ENCODE assay signal across 1 cellular context in the genomic region with DNA sequence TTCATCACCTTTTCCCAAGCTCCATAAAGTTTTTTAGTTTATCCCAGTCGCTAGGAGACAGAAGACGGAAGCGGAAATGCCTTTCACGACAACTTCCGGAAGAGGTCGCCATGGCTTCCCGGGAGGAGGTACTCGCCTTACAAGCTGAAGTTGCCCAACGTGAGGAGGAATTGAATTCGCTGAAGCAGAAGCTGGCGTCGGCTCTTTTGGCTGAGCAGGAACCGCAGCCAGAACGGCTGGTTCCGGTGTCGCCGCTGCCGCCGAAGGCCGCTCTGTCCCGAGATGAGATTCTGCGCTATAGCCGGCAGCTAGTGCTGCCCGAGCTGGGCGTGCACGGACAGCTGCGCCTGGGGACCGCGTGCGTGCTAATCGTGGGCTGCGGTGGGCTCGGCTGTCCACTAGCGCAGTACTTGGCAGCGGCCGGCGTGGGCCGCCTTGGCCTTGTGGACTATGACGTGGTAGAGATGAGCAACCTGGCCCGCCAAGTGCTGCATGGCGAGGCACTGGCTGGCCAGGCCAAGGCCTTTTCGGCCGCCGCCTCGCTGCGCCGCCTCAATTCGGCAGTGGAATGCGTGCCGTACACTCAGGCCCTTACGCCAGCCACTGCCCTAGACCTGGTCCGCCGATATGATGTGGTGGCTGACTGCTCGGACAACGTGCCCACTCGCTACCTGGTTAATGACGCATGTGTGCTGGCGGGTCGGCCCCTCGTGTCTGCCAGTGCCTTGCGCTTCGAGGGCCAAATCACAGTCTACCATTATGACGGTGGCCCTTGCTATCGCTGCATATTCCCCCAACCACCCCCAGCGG.
A peak's percentile ranks its signal among the peaks of the same experiment; 100 is the strongest.
TF ChIP-seq lines count a peak whose summit lies in the region.

A gene with protein sequence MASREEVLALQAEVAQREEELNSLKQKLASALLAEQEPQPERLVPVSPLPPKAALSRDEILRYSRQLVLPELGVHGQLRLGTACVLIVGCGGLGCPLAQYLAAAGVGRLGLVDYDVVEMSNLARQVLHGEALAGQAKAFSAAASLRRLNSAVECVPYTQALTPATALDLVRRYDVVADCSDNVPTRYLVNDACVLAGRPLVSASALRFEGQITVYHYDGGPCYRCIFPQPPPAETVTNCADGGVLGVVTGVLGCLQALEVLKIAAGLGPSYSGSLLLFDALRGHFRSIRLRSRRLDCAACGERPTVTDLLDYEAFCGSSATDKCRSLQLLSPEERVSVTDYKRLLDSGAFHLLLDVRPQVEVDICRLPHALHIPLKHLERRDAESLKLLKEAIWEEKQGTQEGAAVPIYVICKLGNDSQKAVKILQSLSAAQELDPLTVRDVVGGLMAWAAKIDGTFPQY (plus strand): TSS at position 86 of the 810 bp plus-strand sequence. CDS start 25 bp downstream, at position 111.

TF ChIP-seq in HepG2, 621 proteins besides CTCF, POLR2A, EP300 and RAD21 (continued from another document and continues in another):
- TF ChIP-seq, protein P1, sequence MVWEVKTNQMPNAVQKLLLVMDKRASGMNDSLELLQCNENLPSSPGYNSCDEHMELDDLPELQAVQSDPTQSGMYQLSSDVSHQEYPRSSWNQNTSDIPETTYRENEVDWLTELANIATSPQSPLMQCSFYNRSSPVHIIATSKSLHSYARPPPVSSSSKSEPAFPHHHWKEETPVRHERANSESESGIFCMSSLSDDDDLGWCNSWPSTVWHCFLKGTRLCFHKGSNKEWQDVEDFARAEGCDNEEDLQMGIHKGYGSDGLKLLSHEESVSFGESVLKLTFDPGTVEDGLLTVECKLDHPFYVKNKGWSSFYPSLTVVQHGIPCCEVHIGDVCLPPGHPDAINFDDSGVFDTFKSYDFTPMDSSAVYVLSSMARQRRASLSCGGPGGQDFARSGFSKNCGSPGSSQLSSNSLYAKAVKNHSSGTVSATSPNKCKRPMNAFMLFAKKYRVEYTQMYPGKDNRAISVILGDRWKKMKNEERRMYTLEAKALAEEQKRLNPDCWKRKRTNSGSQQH (CRISPR knock-in tag; IDR thresholded peaks at IDR 0.05; ENCODE audit: low read depth): peak; percentile 47; the same call in 1 of the 2 replicates
- TF ChIP-seq KAT7 (CRISPR knock-in tag; IDR thresholded peaks at IDR 0.05; ENCODE audit: borderline replicate concordance) (0 out of 2 replicates have a peak, but pooled peaks have one; percentile 28), ZFY (CRISPR knock-in tag; IDR thresholded peaks at IDR 0.05) (peak; percentile 91), ETV6 (CRISPR knock-in tag; conservative IDR thresholded peaks at IDR 0.05) (0 out of 2 replicates have a peak, but pooled peaks have one; percentile 5), ZBTB8A (CRISPR knock-in tag; IDR thresholded peaks at IDR 0.05; ENCODE audit: borderline replicate concordance, low read depth) (no peak), SALL2 (CRISPR knock-in tag; IDR thresholded peaks at IDR 0.05) (no peak; the same call in 1 of the 2 replicates), STAT5B (CRISPR knock-in tag; IDR thresholded peaks at IDR 0.05) (no peak), ZNF569 (CRISPR knock-in tag; IDR thresholded peaks at IDR 0.05; ENCODE audit: borderline replicate concordance) (no peak), GATAD1 (CRISPR knock-in tag; IDR thresholded peaks at IDR 0.05) (peak; percentile 98), ZNF256 (CRISPR knock-in tag; conservative IDR thresholded peaks at IDR 0.05) (peak; percentile 95), ZNF577 (CRISPR knock-in tag; IDR thresholded peaks at IDR 0.05; ENCODE audit: borderline replicate concordance, low read depth) (peak; percentile 28; the same call in 1 of the 2 replicates), ZMAT3 (CRISPR knock-in tag; conservative IDR thresholded peaks at IDR 0.05) (peak; percentile 42; the same call in 1 of the 2 replicates), ZMYM3 (CRISPR knock-in tag; IDR thresholded peaks at IDR 0.05) (no peak), ZNF556 (CRISPR knock-in tag; IDR thresholded peaks at IDR 0.05; ENCODE audit: borderline replicate concordance) (peak; percentile 83; the same call in 1 of the 2 replicates), KDM2A (CRISPR knock-in tag; IDR thresholded peaks at IDR 0.05; ENCODE audit: borderline replicate concordance, low read depth) (peak; percentile 84), ZNF589 (CRISPR knock-in tag; conservative IDR thresholded peaks at IDR 0.05) (no peak; the same call in 1 of the 2 replicates)
- TF ChIP-seq, protein P2, sequence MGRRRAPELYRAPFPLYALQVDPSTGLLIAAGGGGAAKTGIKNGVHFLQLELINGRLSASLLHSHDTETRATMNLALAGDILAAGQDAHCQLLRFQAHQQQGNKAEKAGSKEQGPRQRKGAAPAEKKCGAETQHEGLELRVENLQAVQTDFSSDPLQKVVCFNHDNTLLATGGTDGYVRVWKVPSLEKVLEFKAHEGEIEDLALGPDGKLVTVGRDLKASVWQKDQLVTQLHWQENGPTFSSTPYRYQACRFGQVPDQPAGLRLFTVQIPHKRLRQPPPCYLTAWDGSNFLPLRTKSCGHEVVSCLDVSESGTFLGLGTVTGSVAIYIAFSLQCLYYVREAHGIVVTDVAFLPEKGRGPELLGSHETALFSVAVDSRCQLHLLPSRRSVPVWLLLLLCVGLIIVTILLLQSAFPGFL (CRISPR knock-in tag; IDR thresholded peaks at IDR 0.05): peak; percentile 96; the same call in 1 of the 2 replicates
- TF ChIP-seq, protein P3, sequence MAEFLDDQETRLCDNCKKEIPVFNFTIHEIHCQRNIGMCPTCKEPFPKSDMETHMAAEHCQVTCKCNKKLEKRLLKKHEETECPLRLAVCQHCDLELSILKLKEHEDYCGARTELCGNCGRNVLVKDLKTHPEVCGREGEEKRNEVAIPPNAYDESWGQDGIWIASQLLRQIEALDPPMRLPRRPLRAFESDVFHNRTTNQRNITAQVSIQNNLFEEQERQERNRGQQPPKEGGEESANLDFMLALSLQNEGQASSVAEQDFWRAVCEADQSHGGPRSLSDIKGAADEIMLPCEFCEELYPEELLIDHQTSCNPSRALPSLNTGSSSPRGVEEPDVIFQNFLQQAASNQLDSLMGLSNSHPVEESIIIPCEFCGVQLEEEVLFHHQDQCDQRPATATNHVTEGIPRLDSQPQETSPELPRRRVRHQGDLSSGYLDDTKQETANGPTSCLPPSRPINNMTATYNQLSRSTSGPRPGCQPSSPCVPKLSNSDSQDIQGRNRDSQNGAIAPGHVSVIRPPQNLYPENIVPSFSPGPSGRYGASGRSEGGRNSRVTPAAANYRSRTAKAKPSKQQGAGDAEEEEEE (CRISPR knock-in tag; IDR thresholded peaks at IDR 0.05; ENCODE audit: borderline replicate concordance): peak; percentile 80; the same call in 1 of the 2 replicates
- TF ChIP-seq, protein P4, sequence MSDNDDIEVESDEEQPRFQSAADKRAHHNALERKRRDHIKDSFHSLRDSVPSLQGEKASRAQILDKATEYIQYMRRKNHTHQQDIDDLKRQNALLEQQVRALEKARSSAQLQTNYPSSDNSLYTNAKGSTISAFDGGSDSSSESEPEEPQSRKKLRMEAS (IDR thresholded peaks at IDR 0.05): peak; percentile 69
- TF ChIP-seq, protein P5, sequence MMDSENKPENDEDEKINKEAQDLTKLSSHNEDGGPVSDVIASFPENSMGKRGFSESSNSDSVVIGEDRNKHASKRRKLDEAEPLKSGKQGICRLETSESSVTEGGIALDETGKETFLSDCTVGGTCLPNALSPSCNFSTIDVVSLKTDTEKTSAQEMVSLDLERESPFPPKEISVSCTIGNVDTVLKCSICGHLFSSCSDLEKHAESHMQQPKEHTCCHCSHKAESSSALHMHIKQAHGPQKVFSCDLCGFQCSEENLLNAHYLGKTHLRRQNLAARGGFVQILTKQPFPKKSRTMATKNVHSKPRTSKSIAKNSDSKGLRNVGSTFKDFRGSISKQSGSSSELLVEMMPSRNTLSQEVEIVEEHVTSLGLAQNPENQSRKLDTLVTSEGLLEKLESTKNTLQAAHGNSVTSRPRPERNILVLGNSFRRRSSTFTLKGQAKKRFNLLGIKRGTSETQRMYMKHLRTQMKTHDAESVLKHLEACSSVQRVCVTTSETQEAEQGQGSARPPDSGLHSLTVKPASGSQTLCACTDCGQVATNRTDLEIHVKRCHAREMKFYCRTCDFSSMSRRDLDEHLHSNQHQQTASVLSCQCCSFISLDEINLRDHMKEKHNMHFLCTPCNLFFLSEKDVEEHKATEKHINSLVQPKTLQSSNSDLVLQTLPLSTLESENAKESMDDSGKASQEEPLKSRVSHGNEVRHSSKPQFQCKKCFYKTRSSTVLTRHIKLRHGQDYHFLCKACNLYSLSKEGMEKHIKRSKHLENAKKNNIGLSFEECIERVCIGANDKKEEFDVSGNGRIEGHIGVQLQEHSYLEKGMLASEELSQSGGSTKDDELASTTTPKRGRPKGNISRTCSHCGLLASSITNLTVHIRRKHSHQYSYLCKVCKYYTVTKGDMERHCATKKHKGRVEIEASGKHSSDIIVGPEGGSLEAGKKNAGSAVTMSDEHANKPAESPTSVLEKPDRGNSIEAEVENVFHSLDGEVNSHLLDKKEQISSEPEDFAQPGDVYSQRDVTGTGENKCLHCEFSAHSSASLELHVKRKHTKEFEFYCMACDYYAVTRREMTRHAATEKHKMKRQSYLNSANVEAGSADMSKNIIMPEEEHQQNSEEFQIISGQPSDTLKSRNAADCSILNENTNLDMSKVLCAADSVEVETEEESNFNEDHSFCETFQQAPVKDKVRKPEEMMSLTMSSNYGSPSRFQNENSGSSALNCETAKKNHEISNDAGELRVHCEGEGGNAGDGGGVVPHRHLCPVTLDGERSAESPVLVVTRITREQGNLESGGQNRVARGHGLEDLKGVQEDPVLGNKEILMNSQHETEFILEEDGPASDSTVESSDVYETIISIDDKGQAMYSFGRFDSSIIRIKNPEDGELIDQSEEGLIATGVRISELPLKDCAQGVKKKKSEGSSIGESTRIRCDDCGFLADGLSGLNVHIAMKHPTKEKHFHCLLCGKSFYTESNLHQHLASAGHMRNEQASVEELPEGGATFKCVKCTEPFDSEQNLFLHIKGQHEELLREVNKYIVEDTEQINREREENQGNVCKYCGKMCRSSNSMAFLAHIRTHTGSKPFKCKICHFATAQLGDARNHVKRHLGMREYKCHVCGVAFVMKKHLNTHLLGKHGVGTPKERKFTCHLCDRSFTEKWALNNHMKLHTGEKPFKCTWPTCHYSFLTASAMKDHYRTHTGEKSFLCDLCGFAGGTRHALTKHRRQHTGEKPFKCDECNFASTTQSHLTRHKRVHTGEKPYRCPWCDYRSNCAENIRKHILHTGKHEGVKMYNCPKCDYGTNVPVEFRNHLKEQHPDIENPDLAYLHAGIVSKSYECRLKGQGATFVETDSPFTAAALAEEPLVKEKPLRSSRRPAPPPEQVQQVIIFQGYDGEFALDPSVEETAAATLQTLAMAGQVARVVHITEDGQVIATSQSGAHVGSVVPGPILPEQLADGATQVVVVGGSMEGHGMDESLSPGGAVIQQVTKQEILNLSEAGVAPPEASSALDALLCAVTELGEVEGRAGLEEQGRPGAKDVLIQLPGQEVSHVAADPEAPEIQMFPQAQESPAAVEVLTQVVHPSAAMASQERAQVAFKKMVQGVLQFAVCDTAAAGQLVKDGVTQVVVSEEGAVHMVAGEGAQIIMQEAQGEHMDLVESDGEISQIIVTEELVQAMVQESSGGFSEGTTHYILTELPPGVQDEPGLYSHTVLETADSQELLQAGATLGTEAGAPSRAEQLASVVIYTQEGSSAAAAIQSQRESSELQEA (CRISPR knock-in tag; IDR thresholded peaks at IDR 0.05; ENCODE audit: not compliant biosample characterization): peak; percentile 77
- TF ChIP-seq, protein P6, sequence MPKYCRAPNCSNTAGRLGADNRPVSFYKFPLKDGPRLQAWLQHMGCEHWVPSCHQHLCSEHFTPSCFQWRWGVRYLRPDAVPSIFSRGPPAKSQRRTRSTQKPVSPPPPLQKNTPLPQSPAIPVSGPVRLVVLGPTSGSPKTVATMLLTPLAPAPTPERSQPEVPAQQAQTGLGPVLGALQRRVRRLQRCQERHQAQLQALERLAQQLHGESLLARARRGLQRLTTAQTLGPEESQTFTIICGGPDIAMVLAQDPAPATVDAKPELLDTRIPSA (CRISPR knock-in tag; IDR thresholded peaks at IDR 0.05; ENCODE audit: borderline replicate concordance): peak; percentile 79; the same call in 1 of the 2 replicates
- TF ChIP-seq, protein P7, sequence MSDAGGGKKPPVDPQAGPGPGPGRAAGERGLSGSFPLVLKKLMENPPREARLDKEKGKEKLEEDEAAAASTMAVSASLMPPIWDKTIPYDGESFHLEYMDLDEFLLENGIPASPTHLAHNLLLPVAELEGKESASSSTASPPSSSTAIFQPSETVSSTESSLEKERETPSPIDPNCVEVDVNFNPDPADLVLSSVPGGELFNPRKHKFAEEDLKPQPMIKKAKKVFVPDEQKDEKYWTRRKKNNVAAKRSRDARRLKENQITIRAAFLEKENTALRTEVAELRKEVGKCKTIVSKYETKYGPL (CRISPR knock-in tag; IDR thresholded peaks at IDR 0.05): 0 out of 2 replicates have a peak, but pooled peaks have one; percentile 63
- TF ChIP-seq, protein P8, sequence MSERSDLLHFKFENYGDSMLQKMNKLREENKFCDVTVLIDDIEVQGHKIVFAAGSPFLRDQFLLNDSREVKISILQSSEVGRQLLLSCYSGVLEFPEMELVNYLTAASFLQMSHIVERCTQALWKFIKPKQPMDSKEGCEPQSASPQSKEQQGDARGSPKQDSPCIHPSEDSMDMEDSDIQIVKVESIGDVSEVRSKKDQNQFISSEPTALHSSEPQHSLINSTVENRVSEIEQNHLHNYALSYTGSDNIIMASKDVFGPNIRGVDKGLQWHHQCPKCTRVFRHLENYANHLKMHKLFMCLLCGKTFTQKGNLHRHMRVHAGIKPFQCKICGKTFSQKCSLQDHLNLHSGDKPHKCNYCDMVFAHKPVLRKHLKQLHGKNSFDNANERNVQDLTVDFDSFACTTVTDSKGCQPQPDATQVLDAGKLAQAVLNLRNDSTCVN (CRISPR knock-in tag; IDR thresholded peaks at IDR 0.05; ENCODE audit: borderline replicate concordance): no peak
- TF ChIP-seq, protein P9, sequence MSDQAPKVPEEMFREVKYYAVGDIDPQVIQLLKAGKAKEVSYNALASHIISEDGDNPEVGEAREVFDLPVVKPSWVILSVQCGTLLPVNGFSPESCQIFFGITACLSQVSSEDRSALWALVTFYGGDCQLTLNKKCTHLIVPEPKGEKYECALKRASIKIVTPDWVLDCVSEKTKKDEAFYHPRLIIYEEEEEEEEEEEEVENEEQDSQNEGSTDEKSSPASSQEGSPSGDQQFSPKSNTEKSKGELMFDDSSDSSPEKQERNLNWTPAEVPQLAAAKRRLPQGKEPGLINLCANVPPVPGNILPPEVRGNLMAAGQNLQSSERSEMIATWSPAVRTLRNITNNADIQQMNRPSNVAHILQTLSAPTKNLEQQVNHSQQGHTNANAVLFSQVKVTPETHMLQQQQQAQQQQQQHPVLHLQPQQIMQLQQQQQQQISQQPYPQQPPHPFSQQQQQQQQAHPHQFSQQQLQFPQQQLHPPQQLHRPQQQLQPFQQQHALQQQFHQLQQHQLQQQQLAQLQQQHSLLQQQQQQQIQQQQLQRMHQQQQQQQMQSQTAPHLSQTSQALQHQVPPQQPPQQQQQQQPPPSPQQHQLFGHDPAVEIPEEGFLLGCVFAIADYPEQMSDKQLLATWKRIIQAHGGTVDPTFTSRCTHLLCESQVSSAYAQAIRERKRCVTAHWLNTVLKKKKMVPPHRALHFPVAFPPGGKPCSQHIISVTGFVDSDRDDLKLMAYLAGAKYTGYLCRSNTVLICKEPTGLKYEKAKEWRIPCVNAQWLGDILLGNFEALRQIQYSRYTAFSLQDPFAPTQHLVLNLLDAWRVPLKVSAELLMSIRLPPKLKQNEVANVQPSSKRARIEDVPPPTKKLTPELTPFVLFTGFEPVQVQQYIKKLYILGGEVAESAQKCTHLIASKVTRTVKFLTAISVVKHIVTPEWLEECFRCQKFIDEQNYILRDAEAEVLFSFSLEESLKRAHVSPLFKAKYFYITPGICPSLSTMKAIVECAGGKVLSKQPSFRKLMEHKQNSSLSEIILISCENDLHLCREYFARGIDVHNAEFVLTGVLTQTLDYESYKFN (CRISPR knock-in tag; conservative IDR thresholded peaks at IDR 0.05): no peak; the same call in 1 of the 2 replicates
